Comparison of ENCODE assay signal across 1 cellular context in genomic region chr17:47839899-47840741, GRCh38.
TF ChIP-seq lines count a peak whose summit lies in the region.

No MANE protein-coding gene starts in this region.

TF ChIP-seq in HCT116, 20 proteins besides CTCF, POLR2A, EP300 and RAD21 (continued from another document):
- TF ChIP-seq ZBTB33 (IDR thresholded peaks at IDR 0.05; ENCODE audit: extremely low read depth, insufficient replicate concordance, low read length), result no peak
- TF ChIP-seq SP1 (IDR thresholded peaks at IDR 0.05; ENCODE audit: low read depth), result no peak
- TF ChIP-seq EZH2phosphoT487 (IDR thresholded peaks at IDR 0.05; ENCODE audit: borderline replicate concordance), result no peak
- TF ChIP-seq SRF (IDR thresholded peaks at IDR 0.05; ENCODE audit: low read depth), result no peak
- no peak for TF ChIP-seq CBX3 (IDR thresholded peaks at IDR 0.05; ENCODE audit: low read depth)
- TF ChIP-seq FOSL1 (IDR thresholded peaks at IDR 0.05; ENCODE audit: low read depth), result no peak
- no peak for TF ChIP-seq TCF7L2 (IDR thresholded peaks at IDR 0.05; ENCODE audit: borderline replicate concordance, extremely low read depth, insufficient read depth, insufficient read length)
- TF ChIP-seq EGR1 (IDR thresholded peaks at IDR 0.05; ENCODE audit: low read depth), result no peak
- TF ChIP-seq ZFX (IDR thresholded peaks at IDR 0.05), result no peak
- TF ChIP-seq, protein P1, sequence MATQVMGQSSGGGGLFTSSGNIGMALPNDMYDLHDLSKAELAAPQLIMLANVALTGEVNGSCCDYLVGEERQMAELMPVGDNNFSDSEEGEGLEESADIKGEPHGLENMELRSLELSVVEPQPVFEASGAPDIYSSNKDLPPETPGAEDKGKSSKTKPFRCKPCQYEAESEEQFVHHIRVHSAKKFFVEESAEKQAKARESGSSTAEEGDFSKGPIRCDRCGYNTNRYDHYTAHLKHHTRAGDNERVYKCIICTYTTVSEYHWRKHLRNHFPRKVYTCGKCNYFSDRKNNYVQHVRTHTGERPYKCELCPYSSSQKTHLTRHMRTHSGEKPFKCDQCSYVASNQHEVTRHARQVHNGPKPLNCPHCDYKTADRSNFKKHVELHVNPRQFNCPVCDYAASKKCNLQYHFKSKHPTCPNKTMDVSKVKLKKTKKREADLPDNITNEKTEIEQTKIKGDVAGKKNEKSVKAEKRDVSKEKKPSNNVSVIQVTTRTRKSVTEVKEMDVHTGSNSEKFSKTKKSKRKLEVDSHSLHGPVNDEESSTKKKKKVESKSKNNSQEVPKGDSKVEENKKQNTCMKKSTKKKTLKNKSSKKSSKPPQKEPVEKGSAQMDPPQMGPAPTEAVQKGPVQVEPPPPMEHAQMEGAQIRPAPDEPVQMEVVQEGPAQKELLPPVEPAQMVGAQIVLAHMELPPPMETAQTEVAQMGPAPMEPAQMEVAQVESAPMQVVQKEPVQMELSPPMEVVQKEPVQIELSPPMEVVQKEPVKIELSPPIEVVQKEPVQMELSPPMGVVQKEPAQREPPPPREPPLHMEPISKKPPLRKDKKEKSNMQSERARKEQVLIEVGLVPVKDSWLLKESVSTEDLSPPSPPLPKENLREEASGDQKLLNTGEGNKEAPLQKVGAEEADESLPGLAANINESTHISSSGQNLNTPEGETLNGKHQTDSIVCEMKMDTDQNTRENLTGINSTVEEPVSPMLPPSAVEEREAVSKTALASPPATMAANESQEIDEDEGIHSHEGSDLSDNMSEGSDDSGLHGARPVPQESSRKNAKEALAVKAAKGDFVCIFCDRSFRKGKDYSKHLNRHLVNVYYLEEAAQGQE (IDR thresholded peaks at IDR 0.05; ENCODE audit: low read depth), result no peak
